In the genomic region with DNA sequence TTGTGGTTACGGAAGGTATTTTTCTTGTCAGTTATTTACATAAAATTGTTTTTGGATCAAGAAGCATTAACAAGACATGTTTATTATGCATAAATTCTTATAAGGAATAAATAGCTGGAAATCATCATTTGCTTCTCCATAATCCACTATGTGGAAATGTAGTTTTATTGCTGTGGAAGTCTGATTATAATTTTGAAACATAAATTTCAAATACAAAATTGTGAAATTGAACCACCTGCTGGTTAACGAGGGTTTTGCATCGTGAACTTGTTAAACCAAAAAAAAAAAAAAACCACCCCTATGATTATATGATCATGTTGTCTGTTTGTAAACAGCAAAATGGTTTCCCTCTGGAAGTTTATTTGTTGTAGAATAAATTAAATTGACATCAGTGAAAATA, we compare ENCODE assay signal across 9 cellular contexts. TPM values are rescaled to one million over a fixed set of nuclear protein-coding genes. Genes with fewer than 3 reads are reported as not detected.
DNase-seq lines count a peak whose midpoint lies in the region; ATAC-seq, FAIRE-seq and TF ChIP-seq lines count a peak whose summit lies in the region.
"Had no signal": no experiment of that assay in that cellular context is flagged by ENCODE, and none has a peak within 500 bp of the region (broad histone marks: within the 10 kb centered on the region; RNA-seq: fewer than 3 reads in every experiment).

No MANE protein-coding gene starts in this region.

- peaks cover 65% of the 10 kb centered on the region for H3K36me3 Mint-ChIP-seq in effector memory CD8-positive, alpha-beta T cell (ENCODE audit: insufficient read depth)

- H3K4me3 ChIP-seq in LNCaP clone FGC (ENCODE audit: low read depth, low read length) (no peak overlapping the region), pancreas (no peak overlapping the region)
- H3K4me3 ChIP-seq: BLaER1 treated with 17β-estradiol and CSF1 and Interleukin-3, amounts not matched to agents 10 nM and 100 nM had no signal

- no peaks in the 10 kb centered on the region for H3K4me1 ChIP-seq in pancreas

- TF ChIP-seq CTCF in LNCaP clone FGC (IDR thresholded peaks at IDR 0.05; ENCODE audit: control insufficient read depth, extremely low read depth, insufficient read depth) (peak; percentile 42), pancreas (IDR thresholded peaks at IDR 0.05) (peak; percentile 10 to 56 (median 32))

- intact Hi-C loops in pancreas (cut with DNase I) = loop anchor here in 1 of 3 donors (10.0 kb wide), 1 partner anchor 293 kb away; no protein-coding TSS in a partner anchor
- intact Hi-C loops in posterior vena cava (cut with DNase I) = loop anchor here in 1 of 2 donors (10.0 kb wide), 1 partner anchor 293 kb away; no protein-coding TSS in a partner anchor

- H3K27me3 ChIP-seq in pancreas = no peaks in the 10 kb centered on the region
- H3K27me3 ChIP-seq: BLaER1 treated with 17β-estradiol and CSF1 and Interleukin-3, amounts not matched to agents 10 nM and 100 nM had no signal

- H3K9me3 Mint-ChIP-seq in effector memory CD8-positive, alpha-beta T cell = no peaks in the 10 kb centered on the region

- ATAC-seq in effector memory CD8-positive, alpha-beta T cell (replicated peaks) = no peak
- ATAC-seq in pancreas (peak in 1 of 4 donors; percentile 37), HG03108 (IDR thresholded peaks at IDR 0.05; ENCODE audit: unreplicated experiment) (no peak), GM19035 (IDR thresholded peaks at IDR 0.05; ENCODE audit: unreplicated experiment) (no peak)

- no peak overlapping the region for H3K4me3 Mint-ChIP-seq in effector memory CD8-positive, alpha-beta T cell

- no peaks in the 10 kb centered on the region for H3K9me3 ChIP-seq in pancreas
- H3K9me3 ChIP-seq: BLaER1 treated with 17β-estradiol and CSF1 and Interleukin-3, amounts not matched to agents 10 nM and 100 nM had no signal

- H3K27me3 Mint-ChIP-seq in effector memory CD8-positive, alpha-beta T cell = no peaks in the 10 kb centered on the region

- no peak overlapping the region for H3K27ac ChIP-seq in pancreas
- H3K27ac ChIP-seq: BLaER1 treated with 17β-estradiol and CSF1 and Interleukin-3, amounts not matched to agents 10 nM and 100 nM had no signal

- peaks cover 4 to 43% (median 5%) of the 10 kb centered on the region in 3 donors for H3K36me3 ChIP-seq in pancreas

- peak; percentile 95 for FAIRE-seq in pancreas (lab: Jason Lieb, UNC)

- no peaks in the 10 kb centered on the region for H3K4me1 Mint-ChIP-seq in effector memory CD8-positive, alpha-beta T cell (ENCODE audit: low read depth in 2 of 2)

- peak; percentile 1 for DNase-seq in NCI-H1092 treated with DMSO at 0.1 percent for 48 hours (lab: John Stamatoyannopoulos, UW)
- no peak for DNase-seq in NCI-H1092 (lab: John Stamatoyannopoulos, UW)
- peak; percentile 17 for DNase-seq in LNCaP clone FGC (ENCODE audit: low read depth)
- DNase-seq in effector memory CD8-positive, alpha-beta T cell = peak in 2 of 3 experiments; percentile 3 to 11
- no peak for DNase-seq in pancreas
- DNase-seq in posterior vena cava (ENCODE audit: low spot score) = no peak

- WGBS in pancreas, 2 donors = 44 to 46% methylated on average over 3 of the region's 3 CpGs

- no peak overlapping the region for H3K27ac Mint-ChIP-seq in effector memory CD8-positive, alpha-beta T cell

RNA-seq across cellular contexts. Expression of a gene that starts 25.9 kb away (rescaled TPM):
- total RNA-seq in pancreas (1 to 10 TPM; 2.8 to 7.2 (median 4.9) TPM), posterior vena cava (10 to 100 TPM; 12.4 to 13.0 TPM)
- polyA plus RNA-seq in pancreas = 1 to 10 TPM; 2.4 to 4.8 TPM

RNA-seq across cellular contexts. Expression of a gene that starts 35.8 kb away (rescaled TPM):
- total RNA-seq in pancreas (1 to 10 TPM; 5.7 to 9.4 (median 6.9) TPM), posterior vena cava (10 to 100 TPM; 14.8 to 15.3 TPM)
- polyA plus RNA-seq in pancreas = 10 to 100 TPM; 10.0 to 11.9 TPM

Comparison
In these comparisons a context has a peak if more than half of its experiments do, and no peak if none do; other contexts are left out.
1. DNase-seq: peak in NCI-H1092 treated with DMSO at 0.1 percent for 48 hours (single experiment), LNCaP clone FGC (single experiment) and effector memory CD8-positive, alpha-beta T cell (2 of 3); none in NCI-H1092 (single experiment), pancreas (0 of 6) and posterior vena cava (single experiment).